ENCODE assay signal across 11 cellular contexts in genomic region chr4:73870260-73870659, GRCh38. TPM values are rescaled to one million over a fixed set of nuclear protein-coding genes. Genes with fewer than 3 reads are reported as not detected.
DNase-seq lines count a peak whose midpoint lies in the region; TF ChIP-seq lines count a peak whose summit lies in the region.
"Had no signal": no experiment of that assay in that cellular context is flagged by ENCODE, and none has a peak within 500 bp of the region (broad histone marks: within the 10 kb centered on the region; RNA-seq: fewer than 3 reads in every experiment).

No MANE protein-coding gene starts in this region.

- peak; percentile 61 for DNase-seq in MV-4-11 (lab: John Stamatoyannopoulos, UW)
- DNase-seq in colonic mucosa = peak; percentile 62
- DNase-seq in kidney tubule cell (ENCODE audit: low spot score) = peak; percentile 86
- peak; percentile 44 for DNase-seq in transverse colon
- no peak for DNase-seq in NK-92 treated with Interleukin-12 subunit alpha and Interleukin-12 subunit beta, amount 100 ng/mL, for 24 hours (lab: John Stamatoyannopoulos, UW)
- no peak for DNase-seq in hypothalamus (lab: John Stamatoyannopoulos, UW)
- DNase-seq in stimulated activated CD4-positive, alpha-beta T cell treated with anti-CD3 and anti-CD28 coated beads, Interleukin-4, amount 100 ng/mL, for 24 hours = no peak
- DNase-seq: activated CD4-positive, alpha-beta T cell treated with anti-CD3 and anti-CD28 coated beads for 36 hours; amygdala; GF-D8 had no signal

- H3K36me3 ChIP-seq in colonic mucosa = no peaks in the 10 kb centered on the region
- H3K36me3 ChIP-seq in transverse colon = no peaks in the 10 kb centered on the region

- H3K4me1 ChIP-seq in colonic mucosa (no peaks in the 10 kb centered on the region), transverse colon (peaks cover 0 to 19% (median 0%) of the 10 kb centered on the region in 4 donors)

- H3K27me3 ChIP-seq in colonic mucosa (no peaks in the 10 kb centered on the region), transverse colon (peaks cover 12% of the 10 kb centered on the region)

- peak overlapping the region in 1 of 2 donors; percentile 81 for H3K9ac ChIP-seq in colonic mucosa (ENCODE audit: low read depth in 2 of 2, low read length in 2 of 2)

- H3K4me3 ChIP-seq in colonic mucosa (peak overlapping the region; percentile 49), transverse colon (peak overlapping the region in 2 of 4 donors; percentile 64 to 77)

- WGBS in transverse colon (ENCODE audit: low coverage in 1 of 2), 2 donors = 25 to 54% methylated on average over 2 to 3 of the region's 3 CpGs

- H3K9me3 ChIP-seq in colonic mucosa (no peaks in the 10 kb centered on the region), transverse colon (no peaks in the 10 kb centered on the region)

- TF ChIP-seq EP300 in transverse colon (IDR thresholded peaks at IDR 0.05; ENCODE audit: low read depth) = no peak

- no peak for TF ChIP-seq POLR2A in transverse colon (IDR thresholded peaks at IDR 0.05)

- intact Hi-C loops in colonic mucosa (cut with DNase I) = no loop called here
- intact Hi-C loops in transverse colon (cut with DNase I; ENCODE audit: low total_unique reads) = no loop called here

- in situ Hi-C loops in transverse colon (cut with MboI; ENCODE audit: low pct_ligation_motif_present in 1 of 4, low pct_unique_long_range_greater_than_20kb in 1 of 4, low sequenced_read_pairs in 3 of 4) = loop anchor here in 1 of 4 donors (25.0 kb wide), 1 partner anchor 267 kb away; no protein-coding TSS in a partner anchor

- TF ChIP-seq CTCF in colonic mucosa (IDR thresholded peaks at IDR 0.05) (no peak), transverse colon (IDR thresholded peaks at IDR 0.05) (no peak)

- peak overlapping the region; percentile 53 for H3K27ac ChIP-seq in colonic mucosa
- H3K27ac ChIP-seq in transverse colon = peak overlapping the region; percentile 70 to 82 (median 76)

RNA-seq across cellular contexts. Expression of gene CXCL1, which starts 1.1 kb away (rescaled TPM):
- total RNA-seq in colonic mucosa (10 to 100 TPM in 1 of 2 donors, 1 to 10 TPM in 1; 8.4 to 19.6 TPM), transverse colon (10 to 100 TPM in 3 of 4 donors, under 1 TPM in 1; 1.00 to 36.3 (median 15.4) TPM)
- total RNA-seq: activated CD4-positive, alpha-beta T cell treated with anti-CD3 and anti-CD28 coated beads for 36 hours had no signal

RNA-seq across cellular contexts. Expression of gene PF4V1, which starts 17.2 kb away (rescaled TPM):
- not detected for total RNA-seq in colonic mucosa
- not detected for total RNA-seq in transverse colon
- total RNA-seq: activated CD4-positive, alpha-beta T cell treated with anti-CD3 and anti-CD28 coated beads for 36 hours; skeletal muscle tissue had no signal

RNA-seq across cellular contexts. Expression of gene CXCL6, which starts 33.8 kb away (rescaled TPM):
- total RNA-seq in colonic mucosa (under 1 TPM; 0.32 to 0.42 TPM), transverse colon (not detected)
- total RNA-seq: activated CD4-positive, alpha-beta T cell treated with anti-CD3 and anti-CD28 coated beads for 36 hours; skeletal muscle tissue had no signal

Comparison
In these comparisons a context has a peak if more than half of its experiments do, and no peak if none do; other contexts are left out.
1. DNase-seq: peak in MV-4-11 (single experiment), colonic mucosa (single experiment), kidney tubule cell (single experiment) and transverse colon (single experiment); none in NK-92 treated with Interleukin-12 subunit alpha and Interleukin-12 subunit beta, amount 100 ng/mL, for 24 hours (single experiment), hypothalamus (0 of 51) and stimulated activated CD4-positive, alpha-beta T cell treated with anti-CD3 and anti-CD28 coated beads, Interleukin-4, amount 100 ng/mL, for 24 hours (single experiment).